8 cellular contexts compared by ENCODE assay signal in the genomic region with DNA sequence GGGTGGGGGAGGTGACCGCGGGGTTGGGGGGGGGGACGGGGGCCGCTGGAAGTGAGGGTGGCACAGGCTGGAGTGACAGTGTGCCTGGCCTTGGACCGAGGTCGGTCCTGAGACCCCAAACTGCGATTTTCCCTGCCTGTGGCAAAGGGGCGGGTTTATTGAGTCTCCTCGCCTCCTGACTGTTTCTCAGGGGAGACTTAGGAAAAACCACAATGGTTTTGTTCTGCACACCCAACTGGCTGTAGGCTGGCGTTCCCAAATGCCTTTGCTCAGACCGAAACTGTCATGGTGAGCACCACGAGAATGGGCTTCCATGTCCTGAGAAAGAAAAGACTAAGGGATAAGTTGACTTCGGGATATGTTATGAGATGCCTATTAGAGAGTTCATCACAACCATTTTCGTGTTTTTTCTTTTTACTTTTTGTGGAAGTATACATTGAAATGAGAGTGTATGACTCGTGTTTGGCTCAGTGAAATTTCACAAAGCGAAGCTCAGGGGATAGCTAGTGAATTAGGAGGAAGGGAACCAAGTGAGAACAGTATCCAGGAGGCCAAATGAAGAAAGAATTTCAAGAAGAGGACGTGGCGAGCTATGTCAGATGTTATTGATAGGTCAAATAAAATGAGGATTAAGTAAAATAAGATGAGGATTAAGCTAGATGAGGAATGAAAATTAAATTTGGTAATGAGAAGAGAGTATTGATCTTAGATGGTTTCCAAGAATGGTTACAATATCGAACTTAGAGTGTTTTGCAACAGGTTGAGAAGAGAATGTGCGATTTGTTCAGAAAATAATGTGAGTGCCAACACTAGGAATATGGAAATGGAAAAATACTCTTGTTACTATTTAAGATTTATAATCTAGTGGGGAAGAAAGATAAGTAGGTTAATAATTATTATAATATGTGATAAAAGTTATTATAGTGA. TPM values are rescaled to one million over a fixed set of nuclear protein-coding genes. Genes with fewer than 3 reads are reported as not detected.
A peak's percentile ranks its signal among the peaks of the same experiment; 100 is the strongest.
DNase-seq lines count a peak whose midpoint lies in the region; ATAC-seq and TF ChIP-seq lines count a peak whose summit lies in the region.

No MANE protein-coding gene starts in this region.

- peak overlapping the region; percentile 41; the same call in 1 of the 2 replicates for H3K9ac ChIP-seq in SK-N-SH

- H4K20me1 ChIP-seq in SK-N-SH (ENCODE audit: insufficient read depth): no peaks in the 10 kb centered on the region

- H3K27me3 ChIP-seq in SK-N-SH (ENCODE audit: insufficient read depth): no peaks in the 10 kb centered on the region

- ATAC-seq in GM21447 (IDR thresholded peaks at IDR 0.05; ENCODE audit: unreplicated experiment): peak; percentile 8
- ATAC-seq in HG03354 (IDR thresholded peaks at IDR 0.05; ENCODE audit: poor library complexity, severe bottlenecking, unreplicated experiment): no peak
- ATAC-seq in GM19035 (IDR thresholded peaks at IDR 0.05; ENCODE audit: unreplicated experiment): no peak
- ATAC-seq in HG03457 (IDR thresholded peaks at IDR 0.05; ENCODE audit: unreplicated experiment): no peak

- H3K9me2 ChIP-seq in SK-N-SH: no peaks in the 10 kb centered on the region

- POLR2A ChIA-PET in SK-N-SH (lab: Yijun Ruan, JAX): no interaction called here

- TF ChIP-seq EP300 in SK-N-SH (IDR thresholded peaks at IDR 0.05; ENCODE audit: borderline replicate concordance in 1 of 2, low read depth in 1 of 2, low read length in 1 of 2): no peak

- H2AFZ ChIP-seq in SK-N-SH (ENCODE audit: low read depth): peak overlapping the region; percentile 26; the same call in 1 of the 2 replicates

- CTCF ChIA-PET in SK-N-SH (lab: Yijun Ruan, JAX): interaction anchor here (0.9 to 1.4 kb wide), 5 partner anchors 10 to 210 kb away, joined by 3 to 5 read pairs (median 3); no protein-coding TSS in a partner anchor

- H3K79me2 ChIP-seq in SK-N-SH (ENCODE audit: insufficient read depth): peaks cover 54% of the 10 kb centered on the region

- peak overlapping the region; percentile 77 for H3K4me2 ChIP-seq in SK-N-SH

- H3F3A ChIP-seq in SK-N-SH (replicated peaks; ENCODE audit: insufficient read depth): no peaks in the 10 kb centered on the region

- DNase-seq in SK-N-SH (no peak), glomerular visceral epithelial cell (ENCODE audit: extremely low spot score) (peak; percentile 60), pons (ENCODE audit: low spot score) (peak; percentile 46)

- 0 out of 2 replicates have a peak, but pooled peaks cover 3% of the 10 kb centered on the region for H3K9me3 ChIP-seq in SK-N-SH

- 16% methylated on average over 20 of the region's 20 CpGs for WGBS in SK-N-SH (ENCODE audit: low lambda C conversion rate)

- peak overlapping the region; percentile 66 to 87 for H3K4me3 ChIP-seq in SK-N-SH (ENCODE audit: low read depth in 2 of 2, low read length in 1 of 2)

- H3K27ac ChIP-seq in C4-2B (peak overlapping the region; percentile 79), SK-N-SH (ENCODE audit: low read depth in 2 of 2, low read length in 1 of 2) (peak overlapping the region; percentile 28 to 54; a peak in 2 of 4 replicates)

- H3K36me3 ChIP-seq in SK-N-SH (replicated peaks in 1 of 2; ENCODE audit: control insufficient read depth in 1 of 2, insufficient read depth in 2 of 2, low read length in 1 of 2): peaks cover 0 to under 1% of the 10 kb centered on the region in 2 experiments

- peaks cover 0 to 3% of the 10 kb centered on the region in 2 experiments; a peak in 1 of 4 replicates for H3K4me1 ChIP-seq in SK-N-SH (ENCODE audit: control insufficient read depth in 1 of 2, insufficient read depth in 2 of 2, low read depth in 1 of 2, low read length in 1 of 2)

- no peak for TF ChIP-seq RAD21 in SK-N-SH (IDR thresholded peaks at IDR 0.05; ENCODE audit: low read length)

- TF ChIP-seq CTCF in C4-2B (conservative IDR thresholded peaks at IDR 0.05) (no peak), SK-N-SH (IDR thresholded peaks at IDR 0.05) (no peak)

TF ChIP-seq in SK-N-SH, 30 proteins besides CTCF, POLR2A, EP300 and RAD21:
- no peak for TF ChIP-seq NFIC (IDR thresholded peaks at IDR 0.05; ENCODE audit: borderline replicate concordance)
- TF ChIP-seq MXI1 (IDR thresholded peaks at IDR 0.05; ENCODE audit: low read depth, low read length): peak; percentile 39; the same call in 1 of the 2 replicates

RNA-seq across cellular contexts. Expression of a gene that starts 0.9 kb away (rescaled TPM):
- 4.7 and 5.0 TPM in 2 replicates for polyA plus RNA-seq in SK-N-SH (2012; rRNA removed)
- 5.1 and 5.5 TPM in 2 replicates for polyA plus RNA-seq in SK-N-SH (2012; cell fraction: cytosol; rRNA removed)
- polyA plus RNA-seq in SK-N-SH (2012; cell fraction: nucleus; rRNA removed): 2.5 and 2.7 TPM in 2 replicates

RNA-seq across cellular contexts. Expression of a gene that starts 8.6 kb away (rescaled TPM):
- polyA plus RNA-seq in SK-N-SH (2012; rRNA removed): not detected in 2 replicates
- polyA plus RNA-seq in SK-N-SH (2012; cell fraction: cytosol; rRNA removed): not detected in 2 replicates
- polyA plus RNA-seq in SK-N-SH (2012; cell fraction: nucleus; rRNA removed): not detected in 2 replicates

RNA-seq across cellular contexts. Expression of a gene that starts 48.5 kb away (rescaled TPM):
- not detected in 2 replicates for polyA plus RNA-seq in SK-N-SH (2012; rRNA removed)
- not detected in 2 replicates for polyA plus RNA-seq in SK-N-SH (2012; cell fraction: cytosol; rRNA removed)
- polyA plus RNA-seq in SK-N-SH (2012; cell fraction: nucleus; rRNA removed): not detected in 2 replicates
